Comparison of ENCODE assay signal across 31 cellular contexts in the genomic region with DNA sequence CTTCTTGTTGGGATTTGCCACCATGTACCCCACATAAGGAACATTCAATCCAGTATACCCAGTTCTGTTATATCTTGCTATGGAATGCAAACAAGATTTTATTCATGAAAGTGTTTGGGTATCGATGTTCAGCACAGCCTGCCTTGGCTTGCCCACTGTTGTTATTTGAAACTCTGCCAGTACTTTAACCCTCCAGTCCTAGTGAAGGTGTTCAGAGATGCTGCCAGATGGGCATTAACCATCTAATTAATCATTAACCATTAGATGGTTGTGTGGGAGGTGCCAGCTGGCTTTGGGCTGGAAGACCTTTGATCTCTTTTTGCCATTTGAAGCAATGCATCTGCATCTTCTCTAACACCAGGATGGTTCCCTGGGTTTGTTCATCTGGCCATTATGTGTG.
DNase-seq lines count a peak whose midpoint lies in the region; ATAC-seq, FAIRE-seq and TF ChIP-seq lines count a peak whose summit lies in the region.
"Had no signal": no experiment of that assay in that cellular context is flagged by ENCODE, and none has a peak within 500 bp of the region (broad histone marks: within the 10 kb centered on the region; RNA-seq: fewer than 3 reads in every experiment).

No MANE protein-coding gene starts in this region.

- no peaks in the 10 kb centered on the region for H3K27me3 ChIP-seq in keratinocyte (ENCODE audit: control insufficient read depth, extremely low read depth, insufficient read depth, low read length)
- H3K27me3 ChIP-seq: Peyer's patch had no signal

- ATAC-seq in GM18907 (IDR thresholded peaks at IDR 0.05; ENCODE audit: unreplicated experiment), result peak; percentile 63
- ATAC-seq in left ventricle myocardium superior, result no peak
- ATAC-seq: naive thymus-derived CD4-positive, alpha-beta T cell; stimulated activated naive CD8-positive, alpha-beta T cell treated with anti-CD3 and anti-CD28 coated beads, Interleukin-15, amount 100 ng/mL, for 72 hours had no signal

- FAIRE-seq in keratinocyte (lab: Jason Lieb, UNC), result peak; percentile 51
- FAIRE-seq: astrocyte had no signal

- H3K79me2 ChIP-seq in keratinocyte (ENCODE audit: control insufficient read depth, insufficient read depth, low read length), result no peaks in the 10 kb centered on the region

- H3K9me3 ChIP-seq in keratinocyte (ENCODE audit: control insufficient read depth, low read depth, low read length), result no peaks in the 10 kb centered on the region
- H3K9me3 ChIP-seq: Peyer's patch had no signal

- H4K20me1 ChIP-seq in keratinocyte (ENCODE audit: control insufficient read depth, extremely low read depth, insufficient read depth, low read length), result no peaks in the 10 kb centered on the region

- H3K9me1 ChIP-seq in keratinocyte (ENCODE audit: control insufficient read depth, extremely low read depth, insufficient read depth, low read length), result no peaks in the 10 kb centered on the region

- H3K4me3 ChIP-seq in keratinocyte (ENCODE audit: control insufficient read depth in 2 of 3, extremely low read depth in 1 of 3, insufficient read depth in 2 of 3, low read depth in 1 of 3, low read length in 3 of 3), result no peak overlapping the region
- H3K4me3 ChIP-seq: left ventricle myocardium inferior, Peyer's patch had no signal

- H3K36me3 ChIP-seq in keratinocyte (ENCODE audit: control insufficient read depth in 2 of 2, extremely low read depth in 1 of 2, insufficient read depth in 2 of 2, low read length in 2 of 2), result no peaks in the 10 kb centered on the region
- H3K36me3 ChIP-seq: left ventricle myocardium inferior, Peyer's patch had no signal

- dilution Hi-C loops in keratinocyte (cut with MboI; ENCODE audit: extremely low pct_ligation_motif_present, low sequenced_read_pairs), result no loop called here

- intact Hi-C loops in left ventricle myocardium superior (cut with micrococcal nuclease), result no loop called here

- TF ChIP-seq CTCF in keratinocyte (optimal IDR thresholded peaks at IDR 0.05 in 1 of 3, IDR thresholded peaks at IDR 0.05 in 1 of 3, conservative IDR thresholded peaks at IDR 0.05 in 1 of 3; ENCODE audit: extremely low read depth in 1 of 3, insufficient read depth in 2 of 3, low read length in 3 of 3), result no peak

- H3K9ac ChIP-seq in keratinocyte (ENCODE audit: control insufficient read depth, extremely low read depth, insufficient read depth, low read length), result no peak overlapping the region

- H2AFZ ChIP-seq in keratinocyte (ENCODE audit: control insufficient read depth, low read length), result no peak overlapping the region

- H3K27ac ChIP-seq in keratinocyte (ENCODE audit: control insufficient read depth, insufficient read depth, low read length), result no peak overlapping the region
- H3K27ac ChIP-seq: HL-60, left ventricle myocardium inferior, Peyer's patch, VCaP had no signal

- peak; percentile 82 for DNase-seq in DMS 273 (lab: John Stamatoyannopoulos, UW; ENCODE audit: unreplicated experiment)
- peak; percentile 84 for DNase-seq in NCI-H2171 treated with DMSO at 0.1 percent for 48 hours (lab: John Stamatoyannopoulos, UW)
- DNase-seq in keratinocyte (ENCODE audit: low read depth, low spot score), result no peak
- DNase-seq in left ventricle myocardium superior, result no peak
- no peak for DNase-seq in stimulated activated naive CD4-positive, alpha-beta T cell treated with Interleukin-2 at 50 U/mL for 16 hours (lab: John Stamatoyannopoulos, UW)
- no peak for DNase-seq in activated CD8-positive, alpha-beta memory T cell treated with anti-CD3 and anti-CD28 coated beads, Interleukin-2, amount 50 U/mL, for 4 hours
- DNase-seq in midbrain (lab: John Stamatoyannopoulos, UW), result no peak
- DNase-seq: activated CD4-positive, alpha-beta T cell treated with anti-CD3 and anti-CD28 coated beads, Interleukin-2, amount 10 ng/mL, durations not matched to agents 24 days and 14 days; activated gamma-delta T cell; activated naive CD8-positive, alpha-beta T cell treated with anti-CD3 and anti-CD28 coated beads, Interleukin-2, amount 10 ng/mL, durations not matched to agents 7 days and 5 days; activated T-cell treated with anti-CD3 and anti-CD28 coated beads, Interleukin-2, amount 50 U/mL, for 24 hours; caudate nucleus; CD4-positive, alpha-beta memory T cell; GDM1; H9; hypothalamus; immature natural killer cell; Kasumi-1; left ventricle myocardium inferior; naive thymus-derived CD4-positive, alpha-beta T cell; NCI-H187; NCI-H69; occipital lobe; Peyer's patch; SHP77 treated with DMSO at 0.1 percent for 48 hours; stimulated activated naive CD8-positive, alpha-beta T cell treated with anti-CD3 and anti-CD28 coated beads, Interleukin-15, amount 100 ng/mL, for 72 hours; T-helper 9 cell had no signal

- peak overlapping the region; percentile 12 for H3K4me2 ChIP-seq in keratinocyte (ENCODE audit: control insufficient read depth, extremely low read depth, insufficient read depth, low read depth, low read length)

- H3K4me1 ChIP-seq in keratinocyte (ENCODE audit: control insufficient read depth, extremely low read depth, insufficient read depth, low read length), result peaks cover 13% of the 10 kb centered on the region
- H3K4me1 ChIP-seq: left ventricle myocardium inferior, Peyer's patch had no signal

Comparison
In these comparisons a context has a peak if more than half of its experiments do, and no peak if none do; other contexts are left out.
1. DNase-seq: peak in DMS 273 (single experiment) and NCI-H2171 treated with DMSO at 0.1 percent for 48 hours (single experiment); none in keratinocyte (single experiment), left ventricle myocardium superior (single experiment), stimulated activated naive CD4-positive, alpha-beta T cell treated with Interleukin-2 at 50 U/mL for 16 hours (single experiment), activated CD8-positive, alpha-beta memory T cell treated with anti-CD3 and anti-CD28 coated beads, Interleukin-2, amount 50 U/mL, for 4 hours (single experiment) and midbrain (single experiment).